ENCODE assay signal across 19 cellular contexts in genomic region chr2:80364511-80365212, GRCh38.
"Had no signal": no experiment of that assay in that cellular context is flagged by ENCODE, and none has a peak within 500 bp of the region (broad histone marks: within the 10 kb centered on the region; RNA-seq: fewer than 3 reads in every experiment).

No MANE protein-coding gene starts in this region.

- H3K27ac ChIP-seq: brain microvascular endothelial cell, stomach, testis, upper lobe of left lung had no signal

- H3K36me3 Mint-ChIP-seq: activated naive CD8-positive, alpha-beta T cell treated with anti-CD3 and anti-CD28 coated beads, Interleukin-2, amount 10 ng/mL, durations not matched to agents 7 days and 5 days; naive thymus-derived CD4-positive, alpha-beta T cell had no signal

- H3K4me1 Mint-ChIP-seq: activated naive CD8-positive, alpha-beta T cell treated with anti-CD3 and anti-CD28 coated beads, Interleukin-2, amount 10 ng/mL, durations not matched to agents 7 days and 5 days; naive thymus-derived CD4-positive, alpha-beta T cell had no signal

- ATAC-seq: left lobe of liver; mucosa of descending colon; naive thymus-derived CD4-positive, alpha-beta T cell had no signal

- H3K27me3 Mint-ChIP-seq: activated naive CD8-positive, alpha-beta T cell treated with anti-CD3 and anti-CD28 coated beads, Interleukin-2, amount 10 ng/mL, durations not matched to agents 7 days and 5 days; naive thymus-derived CD4-positive, alpha-beta T cell had no signal

- H3K36me3 ChIP-seq: brain microvascular endothelial cell, heart left ventricle, stomach, upper lobe of left lung had no signal

- H3K4me1 ChIP-seq: stomach, testis, upper lobe of left lung had no signal

- H3K27me3 ChIP-seq: brain microvascular endothelial cell, heart left ventricle, stomach, testis, upper lobe of left lung had no signal

- H3K4me3 ChIP-seq: mucosa of descending colon, stomach, testis, upper lobe of left lung had no signal

- H3K9me3 Mint-ChIP-seq: T-helper 2 cell treated with Interferon-gamma antibody and Interleukin-4, amounts not matched to agents 5 μg/mL and 100 μg/mL, for 36 hours had no signal

- H3K9me3 ChIP-seq: heart left ventricle, mucosa of descending colon, stomach, testis, upper lobe of left lung had no signal

- DNase-seq: activated CD4-positive, alpha-beta T cell treated with anti-CD3 and anti-CD28 coated beads, Interleukin-2, amount 50 U/mL, for 1 hour; activated CD8-positive, alpha-beta memory T cell treated with anti-CD3 and anti-CD28 coated beads for 24 hours; activated naive CD4-positive, alpha-beta T cell; activated naive CD8-positive, alpha-beta T cell treated with anti-CD3 and anti-CD28 coated beads, Interleukin-2, amount 10 ng/mL, durations not matched to agents 7 days and 5 days; anterior cingulate cortex; brain microvascular endothelial cell; cerebellar nuclear complex; effector memory CD4-positive, alpha-beta T cell; mucosa of descending colon; naive thymus-derived CD4-positive, alpha-beta T cell; retina; stimulated activated CD4-positive, alpha-beta T cell treated with anti-CD3 and anti-CD28 coated beads, Interleukin-12 subunit alpha, Interleukin-12 subunit beta, amount 100 ng/mL, for 4 hours; stimulated activated CD4-positive, alpha-beta T cell treated with anti-CD3 and anti-CD28 coated beads, Interleukin-2, amount 100 ng/mL, for 24 hours; stomach; testis; upper lobe of left lung had no signal

- H3K27ac Mint-ChIP-seq: activated naive CD8-positive, alpha-beta T cell treated with anti-CD3 and anti-CD28 coated beads, Interleukin-2, amount 10 ng/mL, durations not matched to agents 7 days and 5 days; naive thymus-derived CD4-positive, alpha-beta T cell; T-helper 2 cell treated with Interferon-gamma antibody and Interleukin-4, amounts not matched to agents 5 μg/mL and 100 μg/mL, for 36 hours had no signal

- H3K4me3 Mint-ChIP-seq: activated naive CD8-positive, alpha-beta T cell treated with anti-CD3 and anti-CD28 coated beads, Interleukin-2, amount 10 ng/mL, durations not matched to agents 7 days and 5 days; naive thymus-derived CD4-positive, alpha-beta T cell; T-helper 2 cell treated with Interferon-gamma antibody and Interleukin-4, amounts not matched to agents 5 μg/mL and 100 μg/mL, for 36 hours had no signal
